20 cellular contexts compared by ENCODE assay signal in the genomic region with DNA sequence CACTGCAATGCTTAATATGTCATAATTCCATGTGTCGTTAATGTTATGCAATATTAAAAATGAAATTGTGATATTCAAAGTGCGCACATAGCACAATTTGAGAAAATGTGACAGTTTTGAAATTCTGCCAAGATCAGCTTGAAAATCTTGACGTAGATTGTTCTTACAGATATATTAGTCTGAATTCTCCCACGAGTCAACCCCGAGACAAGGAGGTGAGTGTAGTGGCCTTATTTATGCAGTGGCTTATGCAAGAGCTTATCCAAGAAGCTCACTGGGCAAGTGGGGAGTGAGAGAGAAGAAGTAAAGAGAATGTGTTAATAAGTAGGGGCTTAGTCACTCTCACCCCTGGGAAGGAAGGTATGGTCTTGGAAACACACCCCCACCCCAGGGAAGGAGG.
DNase-seq lines count a peak whose midpoint lies in the region; ATAC-seq and TF ChIP-seq lines count a peak whose summit lies in the region.
"Had no signal": no experiment of that assay in that cellular context is flagged by ENCODE, and none has a peak within 500 bp of the region (broad histone marks: within the 10 kb centered on the region; RNA-seq: fewer than 3 reads in every experiment).

No MANE protein-coding gene starts in this region.

- H4K20me1 ChIP-seq in DND-41 (ENCODE audit: insufficient read depth, low read length): no peaks in the 10 kb centered on the region
- H4K20me1 ChIP-seq: BLaER1 treated with 17β-estradiol and CSF1 and Interleukin-3, amounts not matched to agents 10 nM and 100 nM had no signal

- WGBS in lower leg skin, 2 donors: 54 to 68% methylated on average over 5 of the region's 5 CpGs

- intact Hi-C loops in lower leg skin (cut with DNase I; ENCODE audit: low total_unique reads): no loop called here

- POLR2A ChIA-PET in T-cell (lab: Charles Lee): no interaction called here

- no peak overlapping the region for H3K4me3 ChIP-seq in DND-41 (ENCODE audit: low read depth in 1 of 2, low read length in 2 of 2)
- H3K4me3 ChIP-seq in WERI-Rb-1 (ENCODE audit: low read depth, low read length): no peak overlapping the region
- H3K4me3 ChIP-seq in lower leg skin (ENCODE audit: low read depth, poor library complexity, severe bottlenecking): no peak overlapping the region
- H3K4me3 ChIP-seq: A549; BLaER1 treated with 17β-estradiol and CSF1 and Interleukin-3, amounts not matched to agents 10 nM and 100 nM; GM12878 had no signal

- H3K27ac Mint-ChIP-seq in T-cell: no peak overlapping the region
- H3K27ac Mint-ChIP-seq: B cell; CD4-positive, alpha-beta T cell; CD8-positive, alpha-beta T cell had no signal

- no peaks in the 10 kb centered on the region for H3K4me1 Mint-ChIP-seq in T-cell
- H3K4me1 Mint-ChIP-seq: B cell had no signal

- H3K27ac ChIP-seq in DND-41 (ENCODE audit: low read length): peak overlapping the region; percentile 33; the same call in 1 of the 2 replicates
- peak overlapping the region; percentile 22 for H3K27ac ChIP-seq in WERI-Rb-1
- H3K27ac ChIP-seq: 22Rv1; A549; BLaER1 treated with 17β-estradiol and CSF1 and Interleukin-3, amounts not matched to agents 10 nM and 100 nM; C4-2B had no signal

- H3K9me3 Mint-ChIP-seq in T-cell: peaks cover 7 to 10% (median 8%) of the 10 kb centered on the region in 3 donors
- H3K9me3 Mint-ChIP-seq: CD4-positive, alpha-beta T cell; CD8-positive, alpha-beta T cell had no signal

- peaks cover 5% of the 10 kb centered on the region; the same call in 1 of the 2 replicates for H3K4me1 ChIP-seq in DND-41 (ENCODE audit: insufficient read depth, low read length)
- H3K4me1 ChIP-seq: A549; BLaER1 treated with 17β-estradiol and CSF1 and Interleukin-3, amounts not matched to agents 10 nM and 100 nM; Caco-2 had no signal

- H3K27me3 ChIP-seq in DND-41 (ENCODE audit: insufficient read depth, low read length, poor library complexity) (no peaks in the 10 kb centered on the region), WERI-Rb-1 (ENCODE audit: insufficient read depth, low read depth, severe bottlenecking) (no peaks in the 10 kb centered on the region)
- H3K27me3 ChIP-seq: BLaER1 treated with 17β-estradiol and CSF1 and Interleukin-3, amounts not matched to agents 10 nM and 100 nM had no signal

- no peaks in the 10 kb centered on the region for H3K36me3 Mint-ChIP-seq in T-cell
- H3K36me3 Mint-ChIP-seq: CD8-positive, alpha-beta T cell had no signal

- H3K4me2 ChIP-seq in DND-41 (ENCODE audit: insufficient read depth, low read length): no peak overlapping the region
- H3K4me2 ChIP-seq: A549; BLaER1 treated with 17β-estradiol and CSF1 and Interleukin-3, amounts not matched to agents 10 nM and 100 nM had no signal

- H3K27me3 Mint-ChIP-seq in T-cell: peaks cover 0 to 4% of the 10 kb centered on the region in 2 donors
- H3K27me3 Mint-ChIP-seq: B cell; CD4-positive, alpha-beta T cell had no signal

- CTCF ChIA-PET in T-cell (lab: Charles Lee): no interaction called here

- no peak overlapping the region for H3K4me3 Mint-ChIP-seq in T-cell
- H3K4me3 Mint-ChIP-seq: B cell; CD4-positive, alpha-beta T cell; CD8-positive, alpha-beta T cell had no signal

- H3K9ac ChIP-seq in DND-41 (ENCODE audit: low read depth, low read length): no peak overlapping the region
- H3K9ac ChIP-seq: BLaER1 treated with 17β-estradiol and CSF1 and Interleukin-3, amounts not matched to agents 10 nM and 100 nM had no signal

- H2AFZ ChIP-seq in DND-41 (ENCODE audit: low read depth, low read length): no peak overlapping the region

- DNase-seq in DND-41: no peak
- peak; percentile 19 for DNase-seq in WERI-Rb-1
- DNase-seq in putamen (ENCODE audit: low spot score): peak; percentile 48
- DNase-seq in lower leg skin (ENCODE audit: low spot score in 2 of 2): no peak
- DNase-seq in T-cell: no peak
- DNase-seq: AML-193; Caco-2; Calu3; CD8-positive, alpha-beta T cell; DMS79 treated with DMSO at 0.1 percent for 48 hours; EL; GDM1 had no signal

- H3K9me3 ChIP-seq in DND-41 (ENCODE audit: insufficient read depth, low read length, severe bottlenecking): peaks cover 15% of the 10 kb centered on the region
- H3K9me3 ChIP-seq in WERI-Rb-1 (ENCODE audit: severe bottlenecking): peaks cover 7% of the 10 kb centered on the region
- H3K9me3 ChIP-seq: A549, Caco-2 had no signal

- H3K79me2 ChIP-seq in DND-41 (ENCODE audit: insufficient read depth, low read length): no peaks in the 10 kb centered on the region

- H3K36me3 ChIP-seq in DND-41 (ENCODE audit: insufficient read depth, low read length): 0 out of 2 replicates have a peak, but pooled peaks cover 6% of the 10 kb centered on the region
- no peaks in the 10 kb centered on the region for H3K36me3 ChIP-seq in WERI-Rb-1
- H3K36me3 ChIP-seq: BLaER1 treated with 17β-estradiol and CSF1 and Interleukin-3, amounts not matched to agents 10 nM and 100 nM had no signal

- ATAC-seq in DND-41 (ENCODE audit: insufficient read depth, low read depth) (no peak), T-cell (replicated peaks in 1 of 4) (no peak), HG02642 (IDR thresholded peaks at IDR 0.05; ENCODE audit: poor library complexity, unreplicated experiment) (no peak)
- ATAC-seq: A549; CD8-positive, alpha-beta T cell; GM12878 had no signal

- no peak for TF ChIP-seq POLR2A in lower leg skin (IDR thresholded peaks at IDR 0.05)

- TF ChIP-seq CTCF in DND-41 (IDR thresholded peaks at IDR 0.05; ENCODE audit: borderline replicate concordance, extremely low read depth, low read length, poor library complexity, severe bottlenecking): no peak
- TF ChIP-seq CTCF in WERI-Rb-1 (IDR thresholded peaks at IDR 0.05; ENCODE audit: low read depth, low read length): no peak
- TF ChIP-seq CTCF in lower leg skin (IDR thresholded peaks at IDR 0.05): no peak

Comparison
In these comparisons a context has a peak if more than half of its experiments do, and no peak if none do; other contexts are left out.
1. DNase-seq: peak in WERI-Rb-1 (single experiment) and putamen (single experiment); none in DND-41 (single experiment), lower leg skin (0 of 2) and T-cell (0 of 34).